14 cellular contexts compared by ENCODE assay signal in genomic region chr2:151264157-151264835, GRCh38. TPM values are rescaled to one million over a fixed set of nuclear protein-coding genes. Genes with fewer than 3 reads are reported as not detected.
A peak's percentile ranks its signal among the peaks of the same experiment; 100 is the strongest.
DNase-seq lines count a peak whose midpoint lies in the region; ATAC-seq and TF ChIP-seq lines count a peak whose summit lies in the region.
"Had no signal": no experiment of that assay in that cellular context is flagged by ENCODE, and none has a peak within 500 bp of the region (broad histone marks: within the 10 kb centered on the region; RNA-seq: fewer than 3 reads in every experiment).

No MANE protein-coding gene starts in this region.

- H2AFZ ChIP-seq in SK-N-SH (ENCODE audit: low read depth): no peak overlapping the region

- H3K4me3 Mint-ChIP-seq in activated B cell treated with CpG ODN at 0.5 μM for 24 hours: no peak overlapping the region
- H3K4me3 Mint-ChIP-seq in stimulated activated naive B cell treated with anti-CD40 and anti-IgM and Interleukin-4, amounts not matched to agents 10 μg/mL and 1 μg/mL and 100 μg/mL, for 72 hours: no peak overlapping the region
- H3K4me3 Mint-ChIP-seq in effector memory CD8-positive, alpha-beta T cell: no peak overlapping the region
- H3K4me3 Mint-ChIP-seq: activated naive CD8-positive, alpha-beta T cell treated with anti-CD3 and anti-CD28 coated beads, Interleukin-2, amount 10 ng/mL, durations not matched to agents 7 days and 5 days had no signal

- TF ChIP-seq CTCF in SK-N-SH (IDR thresholded peaks at IDR 0.05): no peak
- TF ChIP-seq CTCF in activated B cell treated with CpG ODN at 0.5 μM for 24 hours (IDR thresholded peaks at IDR 0.05): no peak
- TF ChIP-seq CTCF in liver (IDR thresholded peaks at IDR 0.05; ENCODE audit: low read depth, low read length, missing input control): no peak
- TF ChIP-seq CTCF in GM20000 (IDR thresholded peaks at IDR 0.05; ENCODE audit: extremely low read depth, missing control alignments): no peak

- TF ChIP-seq RAD21 in SK-N-SH (IDR thresholded peaks at IDR 0.05; ENCODE audit: low read length) (no peak), liver (IDR thresholded peaks at IDR 0.05) (peak; percentile 40 to 48)

- POLR2A ChIA-PET in SK-N-SH (lab: Yijun Ruan, JAX): interaction anchor here (0.7 kb wide), 1 partner anchor 943 kb away, joined by 3 read pairs; no protein-coding TSS in a partner anchor
- POLR2A ChIA-PET in activated B cell treated with CpG ODN at 0.5 μM for 24 hours (lab: Charles Lee): interaction anchor here (0.7 to 1.3 kb wide), 4 partner anchors 25 to 1677 kb away, joined by 3 to 9 read pairs (median 7); partner anchors contain the start of genes MMADHC and NMI

- H4K20me1 ChIP-seq in SK-N-SH (ENCODE audit: insufficient read depth): no peaks in the 10 kb centered on the region

- H3K4me1 Mint-ChIP-seq in activated B cell treated with CpG ODN at 0.5 μM for 24 hours: peaks cover 17% of the 10 kb centered on the region
- H3K4me1 Mint-ChIP-seq in stimulated activated naive B cell treated with anti-CD40 and anti-IgM and Interleukin-4, amounts not matched to agents 10 μg/mL and 1 μg/mL and 100 μg/mL, for 72 hours: peaks cover 6 to 26% of the 10 kb centered on the region in 2 donors
- peaks cover 14 to 20% of the 10 kb centered on the region in 2 donors for H3K4me1 Mint-ChIP-seq in effector memory CD8-positive, alpha-beta T cell (ENCODE audit: low read depth in 2 of 2)

- H3K4me1 ChIP-seq in SK-N-SH (ENCODE audit: control insufficient read depth in 1 of 2, insufficient read depth in 2 of 2, low read depth in 1 of 2, low read length in 1 of 2): peaks cover 3 to 4% of the 10 kb centered on the region in 2 experiments; a peak in 3 of 4 replicates
- peaks cover 1 to 37% (median 33%) of the 10 kb centered on the region in 4 donors for H3K4me1 ChIP-seq in liver (ENCODE audit: control insufficient read depth in 4 of 4, insufficient read depth in 4 of 4, low read length in 3 of 4)

- H3K9me2 ChIP-seq in SK-N-SH: no peaks in the 10 kb centered on the region

- H3K36me3 Mint-ChIP-seq in activated B cell treated with CpG ODN at 0.5 μM for 24 hours (ENCODE audit: low read depth): peaks cover 4% of the 10 kb centered on the region
- H3K36me3 Mint-ChIP-seq in stimulated activated naive B cell treated with anti-CD40 and anti-IgM and Interleukin-4, amounts not matched to agents 10 μg/mL and 1 μg/mL and 100 μg/mL, for 72 hours: peaks cover 4 to 7% of the 10 kb centered on the region in 2 donors
- peaks cover 25% of the 10 kb centered on the region for H3K36me3 Mint-ChIP-seq in effector memory CD8-positive, alpha-beta T cell (ENCODE audit: insufficient read depth)

- H3K27me3 Mint-ChIP-seq in activated B cell treated with CpG ODN at 0.5 μM for 24 hours: no peaks in the 10 kb centered on the region
- H3K27me3 Mint-ChIP-seq in stimulated activated naive B cell treated with anti-CD40 and anti-IgM and Interleukin-4, amounts not matched to agents 10 μg/mL and 1 μg/mL and 100 μg/mL, for 72 hours: no peaks in the 10 kb centered on the region
- H3K27me3 Mint-ChIP-seq in effector memory CD8-positive, alpha-beta T cell: no peaks in the 10 kb centered on the region
- H3K27me3 Mint-ChIP-seq: activated naive CD8-positive, alpha-beta T cell treated with anti-CD3 and anti-CD28 coated beads, Interleukin-2, amount 10 ng/mL, durations not matched to agents 7 days and 5 days had no signal

- H3K4me2 ChIP-seq in SK-N-SH: no peak overlapping the region
- H3K4me2 ChIP-seq: A549 had no signal

- no peak overlapping the region for H3K4me3 ChIP-seq in SK-N-SH (ENCODE audit: low read depth in 2 of 2, low read length in 1 of 2)
- peak overlapping the region in 1 of 3 donors; percentile 29 for H3K4me3 ChIP-seq in liver (ENCODE audit: low read depth in 1 of 3, low read length in 3 of 3)
- H3K4me3 ChIP-seq: A549, gastroesophageal sphincter had no signal

- H3K9ac ChIP-seq in SK-N-SH (no peak overlapping the region), liver (ENCODE audit: low read depth in 1 of 2, low read length in 2 of 2) (no peak overlapping the region)

- H3K27ac Mint-ChIP-seq in activated B cell treated with CpG ODN at 0.5 μM for 24 hours: peak overlapping the region; percentile 6
- peak overlapping the region; percentile 14 for H3K27ac Mint-ChIP-seq in stimulated activated naive B cell treated with anti-CD40 and anti-IgM and Interleukin-4, amounts not matched to agents 10 μg/mL and 1 μg/mL and 100 μg/mL, for 72 hours
- H3K27ac Mint-ChIP-seq in effector memory CD8-positive, alpha-beta T cell: no peak overlapping the region
- H3K27ac Mint-ChIP-seq: activated naive CD8-positive, alpha-beta T cell treated with anti-CD3 and anti-CD28 coated beads, Interleukin-2, amount 10 ng/mL, durations not matched to agents 7 days and 5 days had no signal

- ATAC-seq in SK-N-SH treated with all-trans-retinoic acid at 6 μM for 48 hours (no peak), activated B cell treated with CpG ODN at 0.5 μM for 24 hours (ENCODE audit: low read depth) (no peak), HG03045 (IDR thresholded peaks at IDR 0.05; ENCODE audit: unreplicated experiment) (no peak)
- ATAC-seq in stimulated activated naive B cell treated with anti-CD40 and anti-IgM and Interleukin-4, amounts not matched to agents 10 μg/mL and 1 μg/mL and 100 μg/mL, for 72 hours (replicated peaks): no peak
- no peak for ATAC-seq in effector memory CD8-positive, alpha-beta T cell (replicated peaks)
- ATAC-seq: A549; activated CD4-positive, CD25-positive, alpha-beta regulatory T cell treated with anti-CD3 and anti-CD28 coated beads, Interleukin-2, amount 50 U/mL, for 24 hours; gastroesophageal sphincter had no signal

- no peaks in the 10 kb centered on the region for H3K27me3 ChIP-seq in SK-N-SH (ENCODE audit: insufficient read depth)
- no peaks in the 10 kb centered on the region for H3K27me3 ChIP-seq in liver (ENCODE audit: control insufficient read depth in 4 of 4, insufficient read depth in 4 of 4, low read length in 3 of 4)
- H3K27me3 ChIP-seq: gastroesophageal sphincter had no signal

- H3K27ac ChIP-seq in SK-N-SH (ENCODE audit: low read depth in 2 of 2, low read length in 1 of 2) (no peak overlapping the region), liver (ENCODE audit: low read depth in 1 of 2, low read length in 2 of 2) (peak overlapping the region; percentile 22 to 47)
- H3K27ac ChIP-seq: A549 had no signal

- peaks cover 7% of the 10 kb centered on the region for H3F3A ChIP-seq in SK-N-SH (replicated peaks; ENCODE audit: insufficient read depth)

- H3K9me3 Mint-ChIP-seq in activated B cell treated with CpG ODN at 0.5 μM for 24 hours: no peaks in the 10 kb centered on the region
- H3K9me3 Mint-ChIP-seq in stimulated activated naive B cell treated with anti-CD40 and anti-IgM and Interleukin-4, amounts not matched to agents 10 μg/mL and 1 μg/mL and 100 μg/mL, for 72 hours: peaks cover 0 to 3% of the 10 kb centered on the region in 2 donors
- H3K9me3 Mint-ChIP-seq in effector memory CD8-positive, alpha-beta T cell: no peaks in the 10 kb centered on the region

- CTCF ChIA-PET in SK-N-SH (lab: Yijun Ruan, JAX) (interaction anchor here (1.0 to 1.6 kb wide), 2 partner anchors 25 to 146 kb away, joined by 3 to 4 read pairs; partner anchors contain the start of gene RIF1), activated B cell treated with CpG ODN at 0.5 μM for 24 hours (lab: Charles Lee) (no interaction called here)

- TF ChIP-seq EP300 in SK-N-SH (IDR thresholded peaks at IDR 0.05; ENCODE audit: borderline replicate concordance in 1 of 2, low read depth in 1 of 2, low read length in 1 of 2): no peak

- DNase-seq in SK-N-SH (no peak), activated B cell treated with CpG ODN at 0.5 μM for 24 hours (no peak), GM20000 (ENCODE audit: low spot score) (no peak)
- DNase-seq in stimulated activated naive B cell treated with anti-CD40 and anti-IgM and Interleukin-4, amounts not matched to agents 10 μg/mL and 1 μg/mL and 100 μg/mL, for 72 hours: no peak
- no peak for DNase-seq in effector memory CD8-positive, alpha-beta T cell
- DNase-seq: activated naive CD8-positive, alpha-beta T cell treated with anti-CD3 and anti-CD28 coated beads, Interleukin-2, amount 10 ng/mL, durations not matched to agents 7 days and 5 days; NCI-H1417 treated with DMSO at 0.1 percent for 48 hours; NCI-H510A treated with DMSO at 0.1 percent for 48 hours had no signal

- H3K36me3 ChIP-seq in SK-N-SH (replicated peaks in 1 of 2; ENCODE audit: control insufficient read depth in 1 of 2, insufficient read depth in 2 of 2, low read length in 1 of 2) (no peaks in the 10 kb centered on the region), liver (ENCODE audit: control insufficient read depth in 4 of 4, insufficient read depth in 3 of 4, low read depth in 1 of 4, low read length in 3 of 4) (no peaks in the 10 kb centered on the region)
- H3K36me3 ChIP-seq: gastroesophageal sphincter had no signal

- intact Hi-C loops in activated B cell treated with CpG ODN at 0.5 μM for 24 hours (cut with micrococcal nuclease): loop anchor here (5.0 kb wide), 2 partner anchors 1073 to 1453 kb away; partner anchors contain the start of genes ARL6IP6, FMNL2 and PRPF40A

- no peaks in the 10 kb centered on the region for H3K79me2 ChIP-seq in SK-N-SH (ENCODE audit: insufficient read depth)

- H3K9me3 ChIP-seq in SK-N-SH (no peaks in the 10 kb centered on the region), liver (ENCODE audit: control insufficient read depth in 4 of 4, low read length in 3 of 4) (no peaks in the 10 kb centered on the region)
- H3K9me3 ChIP-seq: gastroesophageal sphincter had no signal

- 83% methylated on average over 7 of the region's 7 CpGs for WGBS in SK-N-SH (ENCODE audit: low lambda C conversion rate)
- WGBS in liver: 41% methylated on average over 7 of the region's 7 CpGs

TF ChIP-seq in SK-N-SH, 30 proteins besides CTCF, POLR2A, EP300 and RAD21 (continues in another document):
- no peak for TF ChIP-seq ELF1 (IDR thresholded peaks at IDR 0.05)
- 0 out of 2 replicates have a peak, but pooled peaks have one; percentile 13 for TF ChIP-seq NFIC (IDR thresholded peaks at IDR 0.05; ENCODE audit: borderline replicate concordance)

TF ChIP-seq in SK-N-SH treated with all-trans-retinoic acid at 6 μM for 48 hours, 23 proteins besides CTCF, POLR2A, EP300 and RAD21 (continues in another document):
- TF ChIP-seq ZNF70 (CRISPR knock-in tag; IDR thresholded peaks at IDR 0.05) (no peak), PPARA (CRISPR knock-in tag; IDR thresholded peaks at IDR 0.05; ENCODE audit: borderline replicate concordance) (no peak)

TF ChIP-seq in liver, 16 proteins besides CTCF, POLR2A, EP300 and RAD21 (continues in another document):
- TF ChIP-seq HNF4G (IDR thresholded peaks at IDR 0.05) (peak; percentile 79), YY1 (IDR thresholded peaks at IDR 0.05) (peak; percentile 71)

RNA-seq across cellular contexts. Expression of gene RBM43, which starts 2.6 kb away (rescaled TPM):
- 2.0 and 2.1 TPM in 2 replicates for polyA plus RNA-seq in SK-N-SH (2012; rRNA removed)
- polyA plus RNA-seq in SK-N-SH (2012; cell fraction: cytosol; rRNA removed): 2.9 and 3.2 TPM in 2 replicates
- 1.8 and 3.2 TPM in 2 replicates for polyA plus RNA-seq in SK-N-SH (2012; cell fraction: nucleus; rRNA removed)
- 4.8 and 5.0 TPM in 2 replicates for total RNA-seq in activated B cell treated with CpG ODN at 0.5 μM for 24 hours
- 1 to 10 TPM; 3.5 to 4.9 TPM for total RNA-seq in liver
- polyA plus RNA-seq in liver: 1 to 10 TPM; 1.6 to 1.8 TPM

RNA-seq across cellular contexts. Expression of gene NMI, which starts 25.2 kb away (rescaled TPM):
- polyA plus RNA-seq in SK-N-SH (2012; rRNA removed) (0.83 and 0.89 TPM in 2 replicates), liver (10 to 100 TPM in 1 of 2 donors, 1 to 10 TPM in 1; 8.6 to 13.1 TPM)
- polyA plus RNA-seq in SK-N-SH (2012; cell fraction: cytosol; rRNA removed): 1.2 and 1.8 TPM in 2 replicates
- polyA plus RNA-seq in SK-N-SH (2012; cell fraction: nucleus; rRNA removed): 0.21 and 0.68 TPM in 2 replicates
- total RNA-seq in activated B cell treated with CpG ODN at 0.5 μM for 24 hours (34.6 and 36.7 TPM in 2 replicates), liver (10 to 100 TPM; 12.6 to 15.2 TPM)

Comparison
In these comparisons a context has a peak if more than half of its experiments do, and no peak if none do; other contexts are left out.
1. H3K27ac ChIP-seq: peak in liver (2 of 2); none in SK-N-SH (0 of 2).
2. H3K27ac Mint-ChIP-seq: peak in activated B cell treated with CpG ODN at 0.5 μM for 24 hours (single experiment) and stimulated activated naive B cell treated with anti-CD40 and anti-IgM and Interleukin-4, amounts not matched to agents 10 μg/mL and 1 μg/mL and 100 μg/mL, for 72 hours (single experiment); none in effector memory CD8-positive, alpha-beta T cell (0 of 2).